10 cellular contexts compared by ENCODE assay signal in the genomic region with DNA sequence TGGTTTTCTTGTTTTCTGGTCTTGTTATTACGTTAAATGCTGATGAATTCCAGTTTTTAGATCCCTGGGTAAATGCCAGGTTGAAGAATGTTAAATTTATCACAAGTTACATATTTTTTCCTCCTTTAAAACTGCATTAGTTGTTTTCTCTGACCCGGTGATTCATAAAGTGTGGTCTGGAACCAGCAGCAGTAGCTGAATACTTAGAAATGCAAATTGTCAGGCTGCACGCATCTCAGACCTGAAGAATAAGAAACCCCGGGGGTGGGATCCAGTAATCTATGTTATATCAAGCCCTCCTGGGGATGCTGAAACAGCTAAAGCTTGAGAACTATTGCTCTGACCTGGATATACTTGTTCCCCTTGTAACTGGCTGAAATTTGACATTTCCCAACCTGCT.
A peak's percentile ranks its signal among the peaks of the same experiment; 100 is the strongest.
DNase-seq lines count a peak whose midpoint lies in the region; ATAC-seq lines count a peak whose summit lies in the region.
"Had no signal": no experiment of that assay in that cellular context is flagged by ENCODE, and none has a peak within 500 bp of the region (broad histone marks: within the 10 kb centered on the region; RNA-seq: fewer than 3 reads in every experiment).

No MANE protein-coding gene starts in this region.

- H3K36me3 Mint-ChIP-seq in activated T-cell treated with anti-CD3 and anti-CD28 coated beads, Interleukin-2, amount 50 U/mL, for 72 hours (ENCODE audit: insufficient read depth in 2 of 2), result no peaks in the 10 kb centered on the region

- H3K27ac Mint-ChIP-seq in activated T-cell treated with anti-CD3 and anti-CD28 coated beads, Interleukin-2, amount 50 U/mL, for 72 hours, result no peak overlapping the region

- ATAC-seq in activated T-cell treated with anti-CD3 and anti-CD28 coated beads, Interleukin-2, amount 50 U/mL, for 72 hours (replicated peaks in 1 of 2), result peak; percentile 59 to 81
- peak; percentile 89 for ATAC-seq in HG02623 (IDR thresholded peaks at IDR 0.05; ENCODE audit: unreplicated experiment)
- peak; percentile 53 for ATAC-seq in HG03575 (IDR thresholded peaks at IDR 0.05; ENCODE audit: extremely low read depth, insufficient number of reproducible peaks, low FRiP score, unreplicated experiment)

- H3K27me3 Mint-ChIP-seq in activated T-cell treated with anti-CD3 and anti-CD28 coated beads, Interleukin-2, amount 50 U/mL, for 72 hours (ENCODE audit: low read depth), result peaks cover 30% of the 10 kb centered on the region

- H3K4me1 Mint-ChIP-seq in activated T-cell treated with anti-CD3 and anti-CD28 coated beads, Interleukin-2, amount 50 U/mL, for 72 hours (ENCODE audit: low read depth), result peaks cover 16% of the 10 kb centered on the region

- H3K4me3 Mint-ChIP-seq in activated T-cell treated with anti-CD3 and anti-CD28 coated beads, Interleukin-2, amount 50 U/mL, for 72 hours, result peak overlapping the region in 1 of 2 donors; percentile 13

- peak; percentile 23 to 29 for DNase-seq in activated T-cell treated with anti-CD3 and anti-CD28 coated beads, Interleukin-2, amount 50 U/mL, for 72 hours
- no peak for DNase-seq in activated T-cell treated with anti-CD3 and anti-CD28 coated beads for 4 hours
- peak; percentile 22 for DNase-seq in skeletal muscle cell (ENCODE audit: low read depth)
- DNase-seq in OCI-M1 (lab: John Stamatoyannopoulos, UW), result no peak
- no peak for DNase-seq in cerebellum (ENCODE audit: low spot score)
- no peak for DNase-seq in SIG-M5 (lab: John Stamatoyannopoulos, UW)
- DNase-seq: amniotic stem cell, NCI-H2081 had no signal

- peaks cover 0 to 2% of the 10 kb centered on the region in 2 donors for H3K9me3 Mint-ChIP-seq in activated T-cell treated with anti-CD3 and anti-CD28 coated beads, Interleukin-2, amount 50 U/mL, for 72 hours

- H3K4me3 ChIP-seq in skeletal muscle cell (ENCODE audit: low read depth, low read length), result no peak overlapping the region

Comparison
In these comparisons a context has a peak if more than half of its experiments do, and no peak if none do; other contexts are left out.
1. DNase-seq: peak in activated T-cell treated with anti-CD3 and anti-CD28 coated beads, Interleukin-2, amount 50 U/mL, for 72 hours (2 of 2) and skeletal muscle cell (single experiment); none in activated T-cell treated with anti-CD3 and anti-CD28 coated beads for 4 hours (single experiment), OCI-M1 (single experiment), cerebellum (single experiment) and SIG-M5 (single experiment).
2. Peak in every context shown above with its lines, with median percentiles within 50 percentile points of each other: ATAC-seq.